ENCODE assay signal across 21 cellular contexts in genomic region chr1:9328201-9328600, GRCh38. TPM values are rescaled to one million over a fixed set of nuclear protein-coding genes. Genes with fewer than 3 reads are reported as not detected.
A peak's percentile ranks its signal among the peaks of the same experiment; 100 is the strongest.
DNase-seq lines count a peak whose midpoint lies in the region; ATAC-seq, FAIRE-seq and TF ChIP-seq lines count a peak whose summit lies in the region.
"Had no signal": no experiment of that assay in that cellular context is flagged by ENCODE, and none has a peak within 500 bp of the region (broad histone marks: within the 10 kb centered on the region; RNA-seq: fewer than 3 reads in every experiment).

No MANE protein-coding gene starts in this region.

- no peak overlapping the region for H2AFZ ChIP-seq in K562 (ENCODE audit: low read depth, low read length)

- ATAC-seq in K562, result no peak
- no peak for ATAC-seq in naive thymus-derived CD4-positive, alpha-beta T cell
- no peak for ATAC-seq in CD4-positive, alpha-beta T cell (ENCODE audit: poor library complexity)

- TF ChIP-seq POLR2A in K562 (conservative IDR thresholded peaks at IDR 0.05) (no peak), esophagus squamous epithelium (IDR thresholded peaks at IDR 0.05) (no peak), sigmoid colon (IDR thresholded peaks at IDR 0.05) (no peak), transverse colon (IDR thresholded peaks at IDR 0.05) (no peak), lower leg skin (IDR thresholded peaks at IDR 0.05) (no peak)

- H3K79me2 ChIP-seq in K562 (ENCODE audit: control insufficient read depth, insufficient read depth, low read length), result no peaks in the 10 kb centered on the region

- no peak for DNase-seq in K562 (ENCODE audit: extremely low read depth in 1 of 4, low spot score in 3 of 4)
- no peak for DNase-seq in esophagus squamous epithelium (lab: John Stamatoyannopoulos, UW)
- DNase-seq in sigmoid colon, result no peak
- no peak for DNase-seq in transverse colon
- DNase-seq in activated T-cell treated with anti-CD3 and anti-CD28 coated beads for 4 hours, result no peak
- no peak for DNase-seq in lower leg skin (ENCODE audit: low spot score in 2 of 2)
- no peak for DNase-seq in naive thymus-derived CD4-positive, alpha-beta T cell
- DNase-seq in CD4-positive, alpha-beta T cell, result no peak
- DNase-seq: ACHN; BE2C; C1 segment of cervical spinal cord; Caco-2; CD4-positive, CD25-positive, alpha-beta regulatory T cell; GOT3; H9; KBM-7 had no signal

- H3K27me3 Mint-ChIP-seq in naive thymus-derived CD4-positive, alpha-beta T cell, result no peaks in the 10 kb centered on the region
- H3K27me3 Mint-ChIP-seq in CD4-positive, alpha-beta T cell, result no peaks in the 10 kb centered on the region
- H3K27me3 Mint-ChIP-seq: CD4-positive, CD25-positive, alpha-beta regulatory T cell had no signal

- no peak overlapping the region for H3K4me3 ChIP-seq in K562
- H3K4me3 ChIP-seq in esophagus squamous epithelium, result no peak overlapping the region
- no peak overlapping the region for H3K4me3 ChIP-seq in sigmoid colon
- H3K4me3 ChIP-seq in transverse colon, result no peak overlapping the region
- no peak overlapping the region for H3K4me3 ChIP-seq in lower leg skin (ENCODE audit: low read depth, poor library complexity, severe bottlenecking)
- H3K4me3 ChIP-seq in naive thymus-derived CD4-positive, alpha-beta T cell (ENCODE audit: low read length), result no peak overlapping the region

- H3K9me3 Mint-ChIP-seq in naive thymus-derived CD4-positive, alpha-beta T cell, result no peaks in the 10 kb centered on the region
- no peaks in the 10 kb centered on the region for H3K9me3 Mint-ChIP-seq in CD4-positive, alpha-beta T cell
- H3K9me3 Mint-ChIP-seq: H9 had no signal

- H3K27ac ChIP-seq in K562 (ENCODE audit: extremely low read depth, low read depth, low read length), result no peak overlapping the region
- peak overlapping the region in 3 of 4 donors; percentile 63 to 87 (median 83) for H3K27ac ChIP-seq in esophagus squamous epithelium
- peak overlapping the region; percentile 6 to 87 (median 86) for H3K27ac ChIP-seq in sigmoid colon
- peak overlapping the region in 3 of 4 donors; percentile 0 to 81 (median 31) for H3K27ac ChIP-seq in transverse colon
- H3K27ac ChIP-seq in naive thymus-derived CD4-positive, alpha-beta T cell (ENCODE audit: low read depth, low read length), result no peak overlapping the region
- H3K27ac ChIP-seq in CD4-positive, alpha-beta T cell (ENCODE audit: low read depth, low read length), result no peak overlapping the region

- intact Hi-C loops in K562 (cut with micrococcal nuclease), result no loop called here
- intact Hi-C loops in esophagus squamous epithelium (cut with DNase I), result no loop called here
- intact Hi-C loops in sigmoid colon (cut with DNase I), result no loop called here
- intact Hi-C loops in transverse colon (cut with DNase I; ENCODE audit: low total_unique reads), result no loop called here
- intact Hi-C loops in lower leg skin (cut with DNase I; ENCODE audit: low total_unique reads), result no loop called here
- intact Hi-C loops in naive thymus-derived CD4-positive, alpha-beta T cell (cut with micrococcal nuclease), result no loop called here
- intact Hi-C loops in CD4-positive, alpha-beta T cell (cut with DNase I, micrococcal nuclease), result no loop called here

- H3K4me1 ChIP-seq in K562 (replicated peaks in 1 of 2; ENCODE audit: control insufficient read depth in 2 of 2, insufficient read depth in 2 of 2, low read length in 2 of 2) (peaks cover 0 to 6% of the 10 kb centered on the region in 2 experiments; a peak in 1 of 5 replicates), esophagus squamous epithelium (peaks cover 56 to 97% (median 76%) of the 10 kb centered on the region in 3 donors), sigmoid colon (peaks cover 0 to 73% (median 54%) of the 10 kb centered on the region in 4 donors), transverse colon (peaks cover 33 to 70% (median 62%) of the 10 kb centered on the region in 4 donors)
- H3K4me1 ChIP-seq in naive thymus-derived CD4-positive, alpha-beta T cell (ENCODE audit: control insufficient read depth in 2 of 2, insufficient read depth in 2 of 2, low read length in 2 of 2), result no peaks in the 10 kb centered on the region
- H3K4me1 ChIP-seq: BE2C, Caco-2 had no signal

- H3K36me3 ChIP-seq in K562 (ENCODE audit: control insufficient read depth, insufficient read depth, low read length) (no peaks in the 10 kb centered on the region), esophagus squamous epithelium (no peaks in the 10 kb centered on the region), sigmoid colon (no peaks in the 10 kb centered on the region), transverse colon (no peaks in the 10 kb centered on the region)
- H3K36me3 ChIP-seq in naive thymus-derived CD4-positive, alpha-beta T cell (ENCODE audit: control insufficient read depth in 2 of 3, insufficient read depth in 3 of 3, low read length in 3 of 3), result no peaks in the 10 kb centered on the region
- H3K36me3 ChIP-seq: BE2C had no signal

- H4K20me1 ChIP-seq in K562 (replicated peaks; ENCODE audit: control insufficient read depth, insufficient read depth, low read length), result peaks cover 41% of the 10 kb centered on the region

- 0% methylated on average over 9 of the region's 9 CpGs for WGBS in K562 (ENCODE audit: insufficient coverage, low coverage, missing lambda C conversion rate)
- 72 to 93% methylated on average over 6 to 9 of the region's 9 CpGs for WGBS in esophagus squamous epithelium, 2 donors
- WGBS in sigmoid colon, 2 donors, result 69 to 83% methylated on average over 9 of the region's 9 CpGs
- 78% methylated on average over 9 of the region's 9 CpGs; no CpG with 5 or more reads in 1 of the 2 donors for WGBS in transverse colon (ENCODE audit: low coverage in 1 of 2), 2 donors
- WGBS in lower leg skin, 2 donors, result 86 to 89% methylated on average over 9 of the region's 9 CpGs

- H3K36me3 Mint-ChIP-seq in naive thymus-derived CD4-positive, alpha-beta T cell, result peaks cover 0 to 4% (median 0%) of the 10 kb centered on the region in 5 donors
- no peaks in the 10 kb centered on the region for H3K36me3 Mint-ChIP-seq in CD4-positive, alpha-beta T cell (ENCODE audit: low read depth)

- in situ Hi-C loops in K562 (cut with MboI), result no loop called here
- in situ Hi-C loops in transverse colon (cut with MboI; ENCODE audit: low pct_ligation_motif_present in 1 of 4, low pct_unique_long_range_greater_than_20kb in 1 of 4, low sequenced_read_pairs in 3 of 4), result no loop called here

- no peak overlapping the region for H3K4me2 ChIP-seq in K562 (ENCODE audit: insufficient read depth, low read length)

- POLR2A ChIA-PET in K562 (lab: Yijun Ruan, JAX), result interaction anchor here (0.6 to 1.0 kb wide), 2 partner anchors 10 to 20 kb away, joined by 3 read pairs; no protein-coding TSS in a partner anchor
- POLR2A ChIA-PET in naive thymus-derived CD4-positive, alpha-beta T cell (lab: Charles Lee), result no interaction called here
- POLR2A ChIA-PET in CD4-positive, alpha-beta T cell (lab: Charles Lee), result no interaction called here

- peaks cover 66 to 91% of the 10 kb centered on the region in 2 experiments for H3K27me3 ChIP-seq in K562 (ENCODE audit: control insufficient read depth in 2 of 2, insufficient read depth in 2 of 2, low read length in 2 of 2)
- H3K27me3 ChIP-seq in esophagus squamous epithelium, result no peaks in the 10 kb centered on the region
- H3K27me3 ChIP-seq in sigmoid colon, result no peaks in the 10 kb centered on the region
- no peaks in the 10 kb centered on the region for H3K27me3 ChIP-seq in transverse colon
- H3K27me3 ChIP-seq in naive thymus-derived CD4-positive, alpha-beta T cell (ENCODE audit: control insufficient read depth in 2 of 2, insufficient read depth in 2 of 2, low read length in 2 of 2), result no peaks in the 10 kb centered on the region
- no peaks in the 10 kb centered on the region for H3K27me3 ChIP-seq in CD4-positive, alpha-beta T cell (ENCODE audit: control insufficient read depth, insufficient read depth, low read length)
- H3K27me3 ChIP-seq: BE2C had no signal

- no peak for TF ChIP-seq CTCF in K562 (IDR thresholded peaks at IDR 0.05 in 2 of 3, conservative IDR thresholded peaks at IDR 0.05 in 1 of 3; ENCODE audit: insufficient read depth in 2 of 3, low read depth in 1 of 3, low read length in 3 of 3)
- TF ChIP-seq CTCF in esophagus squamous epithelium (IDR thresholded peaks at IDR 0.05), result no peak
- TF ChIP-seq CTCF in sigmoid colon (IDR thresholded peaks at IDR 0.05), result no peak
- no peak for TF ChIP-seq CTCF in transverse colon (IDR thresholded peaks at IDR 0.05)
- no peak for TF ChIP-seq CTCF in lower leg skin (IDR thresholded peaks at IDR 0.05)
- no peak for TF ChIP-seq CTCF in CD4-positive, alpha-beta T cell (IDR thresholded peaks at IDR 0.05)

- no peak for FAIRE-seq in K562 (lab: Jason Lieb, UNC)
- FAIRE-seq: A204.1, D721Med, G401.6, GM12891, GM19239 had no signal

- no peak overlapping the region for H3K9ac ChIP-seq in K562 (ENCODE audit: insufficient read depth in 1 of 2, low read depth in 2 of 2, low read length in 2 of 2)

- no peaks in the 10 kb centered on the region for H3K9me1 ChIP-seq in K562 (ENCODE audit: control insufficient read depth, insufficient read depth, low read length)

- TF ChIP-seq EP300 in K562 (IDR thresholded peaks at IDR 0.05; ENCODE audit: low read length) (no peak), sigmoid colon (IDR thresholded peaks at IDR 0.05) (no peak), transverse colon (IDR thresholded peaks at IDR 0.05; ENCODE audit: low read depth) (no peak)

- TF ChIP-seq RAD21 in K562 (CRISPR knock-in tag; conservative IDR thresholded peaks at IDR 0.05 in 1 of 2, IDR thresholded peaks at IDR 0.05 in 1 of 2), result no peak

- no peak overlapping the region for H3K4me3 Mint-ChIP-seq in naive thymus-derived CD4-positive, alpha-beta T cell
- H3K4me3 Mint-ChIP-seq in CD4-positive, alpha-beta T cell, result no peak overlapping the region
- H3K4me3 Mint-ChIP-seq: CD4-positive, CD25-positive, alpha-beta regulatory T cell; H9 had no signal

- CTCF ChIA-PET in K562 (lab: Yijun Ruan, JAX; ENCODE audit: low intra/inter-chr PET ratio), result no interaction called here
- CTCF ChIA-PET in naive thymus-derived CD4-positive, alpha-beta T cell (lab: Charles Lee), result interaction anchor here (0.6 kb wide), 1 partner anchor 71 kb away, joined by 4 read pairs; no protein-coding TSS in a partner anchor
- CTCF ChIA-PET in CD4-positive, alpha-beta T cell (lab: Charles Lee), result no interaction called here

- H3K4me1 Mint-ChIP-seq in naive thymus-derived CD4-positive, alpha-beta T cell, result peaks cover 10 to 18% (median 13%) of the 10 kb centered on the region in 7 donors
- peaks cover 15% of the 10 kb centered on the region for H3K4me1 Mint-ChIP-seq in CD4-positive, alpha-beta T cell (ENCODE audit: low read depth)

- H3K9me3 ChIP-seq in K562 (replicated peaks; ENCODE audit: control insufficient read depth, insufficient read depth, low read depth, low read length) (no peaks in the 10 kb centered on the region), esophagus squamous epithelium (no peaks in the 10 kb centered on the region), sigmoid colon (no peaks in the 10 kb centered on the region), transverse colon (no peaks in the 10 kb centered on the region)
- H3K9me3 ChIP-seq in naive thymus-derived CD4-positive, alpha-beta T cell (ENCODE audit: control insufficient read depth in 2 of 3, low read length in 3 of 3), result no peaks in the 10 kb centered on the region
- H3K9me3 ChIP-seq in CD4-positive, alpha-beta T cell (ENCODE audit: control insufficient read depth, low read length), result no peaks in the 10 kb centered on the region
- H3K9me3 ChIP-seq: BE2C, Caco-2 had no signal

- peak overlapping the region in 1 of 9 donors; percentile 65 for H3K27ac Mint-ChIP-seq in naive thymus-derived CD4-positive, alpha-beta T cell
- no peak overlapping the region for H3K27ac Mint-ChIP-seq in CD4-positive, alpha-beta T cell
- H3K27ac Mint-ChIP-seq: CD4-positive, CD25-positive, alpha-beta regulatory T cell had no signal

- no TSS peak for BruUV-seq in K562 (replicated peaks; lab: Mats Ljungman, UMichigan)

RNA-seq across cellular contexts. Expression of gene SPSB1, which starts 35.5 kb away (rescaled TPM):
- total RNA-seq in K562 (2011; cell fraction: chromatin; rRNA removed; ENCODE audit: low replicate concordance), result not detected in 2 replicates
- 0.33 TPM in 1 of 2 replicates, not detected in the other for total RNA-seq in K562 (2011; cell fraction: nucleolus; rRNA removed)
- total RNA-seq in K562 (2011; cell fraction: nucleoplasm; rRNA removed), result not detected in 2 replicates
- total RNA-seq in K562 (2014; rRNA removed) (0.08 TPM in 1 of 2 replicates, not detected in the other), K562 (2014; rRNA removed; fragmentation: Illumina TruSeq; extraction: Trizol) (not detected in 2 replicates), K562 (2015; rRNA removed; fragmentation: Illumina TruSeq; extraction: Trizol) (0.08 TPM in 1 of 2 replicates, not detected in the other), K562 (2021) (0.22 and 0.35 TPM in 2 replicates), esophagus squamous epithelium (10 to 100 TPM; 15.2 to 35.5 (median 25.2) TPM), sigmoid colon (10 to 100 TPM; 17.4 to 34.3 (median 24.1) TPM), transverse colon (10 to 100 TPM; 40.0 to 82.1 (median 52.6) TPM), lower leg skin (10 to 100 TPM; 25.3 to 75.5 (median 45.3) TPM)
- polyA plus RNA-seq in K562 (2011; rRNA removed) (0.09 and 0.14 TPM in 2 replicates), K562 (2014; fragmentation: Illumina TruSeq; extraction: Trizol) (0.22 TPM in 1 of 2 replicates, not detected in the other), K562 (2014; fragmentation: Nextera tagmentation; extraction: Ambion mirVana) (under 1 TPM in 1 of 2 experiments, not detected in 1; 0.06 TPM), K562 (2014; rRNA removed) (0.65 TPM in 1 of 2 replicates, not detected in the other), sigmoid colon (10 to 100 TPM; 25.7 to 31.2 (median 26.4) TPM)
- polyA plus RNA-seq in K562 (2011; cell fraction: cytosol; rRNA removed), result 0.04 and 0.15 TPM in 2 replicates
- 0.17 TPM in 1 of 2 replicates, not detected in the other for polyA plus RNA-seq in K562 (2011; cell fraction: nucleus; rRNA removed)
- 0.09 and 0.10 TPM in 2 replicates for polyA plus RNA-seq in K562 (2012)
- polyA minus RNA-seq in K562 (2011; rRNA and poly(A)+ RNA removed), result 0.12 TPM in 1 of 2 replicates, not detected in the other
- 0.55 TPM in 1 of 2 replicates, not detected in the other for polyA minus RNA-seq in K562 (2011; cell fraction: cytosol; rRNA and poly(A)+ RNA removed)
- 0.11 TPM in 1 of 2 replicates, not detected in the other for polyA minus RNA-seq in K562 (2011; cell fraction: nucleus; rRNA and poly(A)+ RNA removed)
- 10 to 100 TPM in 1 of 5 experiments, 1 to 10 TPM in 4; 1.8 to 10.3 (median 1.9) TPM for total RNA-seq in naive thymus-derived CD4-positive, alpha-beta T cell
- polyA plus RNA-seq in naive thymus-derived CD4-positive, alpha-beta T cell, result 1 to 10 TPM; 1.4 to 2.8 TPM
- total RNA-seq in CD4-positive, alpha-beta T cell, result 1 to 10 TPM; 1.9 to 2.3 TPM

Comparison
In these comparisons a context has a peak if more than half of its experiments do, and no peak if none do; other contexts are left out.
1. H3K27ac ChIP-seq: peak in esophagus squamous epithelium (3 of 4), sigmoid colon (4 of 4) and transverse colon (3 of 4); none in K562 (single experiment), naive thymus-derived CD4-positive, alpha-beta T cell (single experiment) and CD4-positive, alpha-beta T cell (single experiment).